Comparison of ENCODE assay signal across 12 cellular contexts in genomic region chr15:66714543-66714981, GRCh38. TPM values are rescaled to one million over a fixed set of nuclear protein-coding genes. Genes with fewer than 3 reads are reported as not detected.
DNase-seq lines count a peak whose midpoint lies in the region; ATAC-seq and TF ChIP-seq lines count a peak whose summit lies in the region.
"Had no signal": no experiment of that assay in that cellular context is flagged by ENCODE, and none has a peak within 500 bp of the region (broad histone marks: within the 10 kb centered on the region; RNA-seq: fewer than 3 reads in every experiment).

No MANE protein-coding gene starts in this region.

- WGBS in transverse colon (ENCODE audit: low coverage in 1 of 2), 2 donors, result 56 to 58% methylated on average over 2 to 6 of the region's 6 CpGs
- WGBS in psoas muscle, 3 donors, result 90 to 91% (median 91%) methylated on average over 6 of the region's 6 CpGs

- TF ChIP-seq CTCF in RWPE2 (IDR thresholded peaks at IDR 0.05; ENCODE audit: poor library complexity, severe bottlenecking), result no peak
- TF ChIP-seq CTCF in transverse colon (IDR thresholded peaks at IDR 0.05), result no peak
- TF ChIP-seq CTCF in psoas muscle (IDR thresholded peaks at IDR 0.05), result no peak

- no peak overlapping the region for H3K27ac Mint-ChIP-seq in activated naive CD8-positive, alpha-beta T cell treated with anti-CD3 and anti-CD28 coated beads, Interleukin-2, amount 50 U/mL, for 24 hours
- H3K27ac Mint-ChIP-seq in immature natural killer cell, result no peak overlapping the region
- H3K27ac Mint-ChIP-seq: activated naive CD4-positive, alpha-beta T cell treated with anti-CD3 and anti-CD28 coated beads, Interleukin-2, amount 50 U/mL, for 24 hours; stimulated activated memory B cell treated with anti-CD40 and anti-IgM and Interleukin-4, amounts not matched to agents 10 μg/mL and 1 μg/mL and 100 μg/mL, for 72 hours had no signal

- TF ChIP-seq EP300 in transverse colon (IDR thresholded peaks at IDR 0.05; ENCODE audit: low read depth), result no peak

- H3K9me3 Mint-ChIP-seq in activated naive CD8-positive, alpha-beta T cell treated with anti-CD3 and anti-CD28 coated beads, Interleukin-2, amount 50 U/mL, for 24 hours, result no peaks in the 10 kb centered on the region
- no peaks in the 10 kb centered on the region for H3K9me3 Mint-ChIP-seq in immature natural killer cell
- H3K9me3 Mint-ChIP-seq: activated naive CD4-positive, alpha-beta T cell treated with anti-CD3 and anti-CD28 coated beads, Interleukin-2, amount 50 U/mL, for 24 hours; stimulated activated memory B cell treated with anti-CD40 and anti-IgM and Interleukin-4, amounts not matched to agents 10 μg/mL and 1 μg/mL and 100 μg/mL, for 72 hours had no signal

- H3K27me3 ChIP-seq in RWPE2 (ENCODE audit: insufficient read depth, poor library complexity, severe bottlenecking), result no peaks in the 10 kb centered on the region
- no peaks in the 10 kb centered on the region for H3K27me3 ChIP-seq in transverse colon
- no peaks in the 10 kb centered on the region for H3K27me3 ChIP-seq in psoas muscle (ENCODE audit: insufficient read depth in 3 of 3, low read length in 2 of 3)

- intact Hi-C loops in left colon (cut with DNase I, micrococcal nuclease), result no loop called here
- intact Hi-C loops in transverse colon (cut with DNase I; ENCODE audit: low total_unique reads), result no loop called here
- intact Hi-C loops in psoas muscle (cut with DNase I), result no loop called here

- in situ Hi-C loops in transverse colon (cut with MboI; ENCODE audit: low pct_ligation_motif_present in 1 of 4, low pct_unique_long_range_greater_than_20kb in 1 of 4, low sequenced_read_pairs in 3 of 4), result no loop called here

- no peaks in the 10 kb centered on the region for H3K36me3 ChIP-seq in RWPE2 (ENCODE audit: low read depth)
- H3K36me3 ChIP-seq in transverse colon, result no peaks in the 10 kb centered on the region
- H3K36me3 ChIP-seq in psoas muscle (ENCODE audit: insufficient read depth in 1 of 2, low read depth in 1 of 2), result peaks cover 0 to 10% of the 10 kb centered on the region in 2 donors

- ATAC-seq in GM21381 (IDR thresholded peaks at IDR 0.05; ENCODE audit: unreplicated experiment) (peak; percentile 22), RWPE2 (ENCODE audit: low read depth) (peak; percentile 38; the same call in 2 of the 3 replicates), left colon (peak; percentile 42), psoas muscle (no peak)
- ATAC-seq in activated naive CD8-positive, alpha-beta T cell treated with anti-CD3 and anti-CD28 coated beads, Interleukin-2, amount 50 U/mL, for 24 hours, result no peak
- ATAC-seq: left cardiac atrium; stimulated activated memory B cell treated with anti-CD40 and anti-IgM and Interleukin-4, amounts not matched to agents 10 μg/mL and 1 μg/mL and 100 μg/mL, for 72 hours had no signal

- H3K36me3 Mint-ChIP-seq in activated naive CD8-positive, alpha-beta T cell treated with anti-CD3 and anti-CD28 coated beads, Interleukin-2, amount 50 U/mL, for 24 hours (ENCODE audit: low read depth), result no peaks in the 10 kb centered on the region
- H3K36me3 Mint-ChIP-seq in immature natural killer cell, result no peaks in the 10 kb centered on the region
- H3K36me3 Mint-ChIP-seq: activated naive CD4-positive, alpha-beta T cell treated with anti-CD3 and anti-CD28 coated beads, Interleukin-2, amount 50 U/mL, for 24 hours; stimulated activated memory B cell treated with anti-CD40 and anti-IgM and Interleukin-4, amounts not matched to agents 10 μg/mL and 1 μg/mL and 100 μg/mL, for 72 hours had no signal

- no peak overlapping the region for H3K4me3 ChIP-seq in RWPE2 (ENCODE audit: severe bottlenecking)
- no peak overlapping the region for H3K4me3 ChIP-seq in transverse colon
- H3K4me3 ChIP-seq in psoas muscle, result no peak overlapping the region
- H3K4me3 ChIP-seq: spleen had no signal

- H3K27ac ChIP-seq in RWPE2 (ENCODE audit: poor library complexity, severe bottlenecking) (no peak overlapping the region), transverse colon (peak overlapping the region; percentile 44 to 69 (median 58)), psoas muscle (no peak overlapping the region)
- H3K27ac ChIP-seq: spleen had no signal

- H3K27me3 Mint-ChIP-seq in activated naive CD8-positive, alpha-beta T cell treated with anti-CD3 and anti-CD28 coated beads, Interleukin-2, amount 50 U/mL, for 24 hours, result peaks cover 2% of the 10 kb centered on the region
- peaks cover 2 to 5% (median 3%) of the 10 kb centered on the region in 3 donors for H3K27me3 Mint-ChIP-seq in immature natural killer cell (ENCODE audit: low read depth in 3 of 3)

- no peak overlapping the region for H3K4me3 Mint-ChIP-seq in activated naive CD8-positive, alpha-beta T cell treated with anti-CD3 and anti-CD28 coated beads, Interleukin-2, amount 50 U/mL, for 24 hours
- no peak overlapping the region for H3K4me3 Mint-ChIP-seq in immature natural killer cell
- H3K4me3 Mint-ChIP-seq: activated naive CD4-positive, alpha-beta T cell treated with anti-CD3 and anti-CD28 coated beads, Interleukin-2, amount 50 U/mL, for 24 hours; stimulated activated memory B cell treated with anti-CD40 and anti-IgM and Interleukin-4, amounts not matched to agents 10 μg/mL and 1 μg/mL and 100 μg/mL, for 72 hours had no signal

- DNase-seq in RWPE2 (ENCODE audit: low spot score) (no peak), left colon (no peak), transverse colon (no peak), immature natural killer cell (no peak), psoas muscle (no peak), pons (ENCODE audit: low spot score) (no peak)
- no peak for DNase-seq in activated naive CD8-positive, alpha-beta T cell treated with anti-CD3 and anti-CD28 coated beads, Interleukin-2, amount 50 U/mL, for 24 hours
- DNase-seq: left cardiac atrium, spleen had no signal

- no peak for TF ChIP-seq POLR2A in transverse colon (IDR thresholded peaks at IDR 0.05)

- peaks cover 1% of the 10 kb centered on the region for H3K4me1 Mint-ChIP-seq in activated naive CD8-positive, alpha-beta T cell treated with anti-CD3 and anti-CD28 coated beads, Interleukin-2, amount 50 U/mL, for 24 hours
- H3K4me1 Mint-ChIP-seq in immature natural killer cell, result peaks cover 3 to 8% of the 10 kb centered on the region in 2 donors
- H3K4me1 Mint-ChIP-seq: activated naive CD4-positive, alpha-beta T cell treated with anti-CD3 and anti-CD28 coated beads, Interleukin-2, amount 50 U/mL, for 24 hours had no signal

- H3K9me3 ChIP-seq in RWPE2 (ENCODE audit: severe bottlenecking) (no peaks in the 10 kb centered on the region), transverse colon (no peaks in the 10 kb centered on the region), psoas muscle (no peaks in the 10 kb centered on the region)
- H3K9me3 ChIP-seq: spleen had no signal

- H3K4me1 ChIP-seq in RWPE2 (ENCODE audit: insufficient read depth, poor library complexity, severe bottlenecking), result no peaks in the 10 kb centered on the region
- peaks cover 12 to 45% (median 22%) of the 10 kb centered on the region in 4 donors for H3K4me1 ChIP-seq in transverse colon
- no peaks in the 10 kb centered on the region for H3K4me1 ChIP-seq in psoas muscle

RNA-seq across cellular contexts. Expression of gene SMAD6, which starts 12.5 kb away (rescaled TPM):
- 10 to 100 TPM in 1 of 2 donors, 1 to 10 TPM in 1; 9.6 to 11.2 TPM for total RNA-seq in left colon
- total RNA-seq in transverse colon, result 100 to 1,000 TPM in 1 of 4 donors, 10 to 100 TPM in 1, 1 to 10 TPM in 2; 6.7 to 214 (median 9.3) TPM
- polyA plus RNA-seq in immature natural killer cell, result not detected
- 1 to 10 TPM; 1.3 to 5.5 (median 3.8) TPM for total RNA-seq in psoas muscle
- polyA plus RNA-seq in psoas muscle, result 1 to 10 TPM in 1 of 3 donors, under 1 TPM in 2; 0.52 to 3.0 (median 0.79) TPM

Comparison
In these comparisons a context has a peak if more than half of its experiments do, and no peak if none do; other contexts are left out.
1. ATAC-seq: peak in GM21381 (single experiment), RWPE2 (single experiment) and left colon (single experiment); none in activated naive CD8-positive, alpha-beta T cell treated with anti-CD3 and anti-CD28 coated beads, Interleukin-2, amount 50 U/mL, for 24 hours (single experiment) and psoas muscle (0 of 4).
2. H3K27ac ChIP-seq: peak in transverse colon (4 of 4); none in RWPE2 (single experiment) and psoas muscle (single experiment).